19 cellular contexts compared by ENCODE assay signal in the genomic region with DNA sequence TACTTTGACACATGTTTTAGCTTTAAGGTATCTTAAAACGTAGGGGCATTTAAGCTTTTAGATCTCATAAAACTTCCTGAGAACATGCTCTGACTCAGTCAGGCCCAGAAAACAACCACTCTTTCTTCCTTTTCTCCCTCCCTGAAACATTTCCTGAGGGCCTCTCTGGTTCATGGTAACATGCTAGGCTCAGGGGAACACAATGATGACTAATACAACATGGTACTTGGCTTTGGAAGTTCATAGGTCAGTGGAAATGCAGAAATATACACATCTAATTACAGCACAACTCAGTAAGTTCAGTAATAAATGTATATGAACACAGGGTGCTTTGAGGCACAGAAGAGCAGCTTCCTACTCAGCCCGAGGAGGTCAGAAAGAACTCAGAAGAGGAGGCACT.
DNase-seq lines count a peak whose midpoint lies in the region; ATAC-seq, FAIRE-seq and TF ChIP-seq lines count a peak whose summit lies in the region.
"Had no signal": no experiment of that assay in that cellular context is flagged by ENCODE, and none has a peak within 500 bp of the region (broad histone marks: within the 10 kb centered on the region; RNA-seq: fewer than 3 reads in every experiment).

No MANE protein-coding gene starts in this region.

- peak overlapping the region; percentile 55 for H3K23ac ChIP-seq in H1 (ENCODE audit: insufficient read length)

- ATAC-seq in HG03342 (IDR thresholded peaks at IDR 0.05; ENCODE audit: unreplicated experiment) = no peak
- ATAC-seq in HG03159 (IDR thresholded peaks at IDR 0.05; ENCODE audit: unreplicated experiment) = no peak
- ATAC-seq: HepG2 had no signal

- WGBS in H1 (ENCODE audit: extremely low coverage in 1 of 2, insufficient coverage in 1 of 2, insufficient read length in 1 of 2, insufficient replicate concordance in 2 of 2, low coverage in 1 of 2, low lambda C conversion rate in 2 of 2, missing lambda C conversion rate in 1 of 2), 2 experiments = 88% methylated on average over 2 of the region's 2 CpGs; no CpG with 5 or more reads in 1 of the 2 experiments
- WGBS in adrenal gland, 4 donors = 45 to 64% (median 55%) methylated on average over 2 of the region's 2 CpGs

- no peaks in the 10 kb centered on the region for H3K79me1 ChIP-seq in H1 (ENCODE audit: low read depth, low read length)

- H3K27ac ChIP-seq in BLaER1 treated with 17β-estradiol and CSF1 and Interleukin-3, amounts not matched to agents 10 nM and 100 nM = no peak overlapping the region
- H3K27ac ChIP-seq in H1 (ENCODE audit: low read depth, low read length) = no peak overlapping the region
- no peak overlapping the region for H3K27ac ChIP-seq in adrenal gland
- H3K27ac ChIP-seq: C4-2B, PC-9 had no signal

- no peak overlapping the region for H2AK5ac ChIP-seq in H1 (ENCODE audit: low read depth, low read length)

- FAIRE-seq in H1 (lab: Jason Lieb, UNC) = no peak
- FAIRE-seq: A204.1, HepG2 had no signal

- no peak for TF ChIP-seq EP300 in H1 (IDR thresholded peaks at IDR 0.05; ENCODE audit: borderline replicate concordance in 1 of 2, low read depth in 2 of 2, low read length in 2 of 2)

- no peak overlapping the region for H4K5ac ChIP-seq in H1 (ENCODE audit: insufficient read length, low read depth, low read length)

- no peak for TF ChIP-seq POLR2A in H1 (IDR thresholded peaks at IDR 0.05; ENCODE audit: control extremely low read depth in 1 of 2, low read depth in 2 of 2, low read length in 2 of 2)
- no peak for TF ChIP-seq POLR2A in adrenal gland (IDR thresholded peaks at IDR 0.05)

- intact Hi-C loops in adrenal gland (cut with DNase I) = no loop called here

- no peak overlapping the region for H3K56ac ChIP-seq in H1 (replicated peaks; ENCODE audit: insufficient read length, low read depth, low read length)

- H2BK120ac ChIP-seq in H1 (replicated peaks; ENCODE audit: low read depth, low read length) = no peak overlapping the region

- peak overlapping the region; percentile 79 for H3K27ac Mint-ChIP-seq in neural crest cell (ENCODE audit: unreplicated experiment)

- no peak overlapping the region for H2AFZ ChIP-seq in H1 (ENCODE audit: low read length)
- H2AFZ ChIP-seq: PC-9 had no signal

- no peaks in the 10 kb centered on the region for H4K20me1 ChIP-seq in BLaER1 treated with 17β-estradiol and CSF1 and Interleukin-3, amounts not matched to agents 10 nM and 100 nM
- no peaks in the 10 kb centered on the region for H4K20me1 ChIP-seq in H1 (replicated peaks in 1 of 2; ENCODE audit: control insufficient read depth in 1 of 2, insufficient read depth in 2 of 2, low read length in 2 of 2)

- H3K27me3 ChIP-seq in BLaER1 treated with 17β-estradiol and CSF1 and Interleukin-3, amounts not matched to agents 10 nM and 100 nM = no peaks in the 10 kb centered on the region
- H3K27me3 ChIP-seq in H1 (replicated peaks in 1 of 4; ENCODE audit: control insufficient read depth in 3 of 4, extremely low read depth in 1 of 4, insufficient read depth in 3 of 4, low read length in 3 of 4) (no peaks in the 10 kb centered on the region), adrenal gland (no peaks in the 10 kb centered on the region)

- H3K9me3 ChIP-seq in BLaER1 treated with 17β-estradiol and CSF1 and Interleukin-3, amounts not matched to agents 10 nM and 100 nM (replicated peaks in 1 of 11) = no peaks in the 10 kb centered on the region
- no peaks in the 10 kb centered on the region for H3K9me3 ChIP-seq in H1 (ENCODE audit: insufficient read depth in 2 of 2, low read depth in 1 of 2, low read length in 1 of 2)
- H3K9me3 ChIP-seq in adrenal gland (replicated peaks in 1 of 3) = no peaks in the 10 kb centered on the region

- H3K36me3 ChIP-seq in BLaER1 treated with 17β-estradiol and CSF1 and Interleukin-3, amounts not matched to agents 10 nM and 100 nM = no peaks in the 10 kb centered on the region
- H3K36me3 ChIP-seq in H1 (ENCODE audit: control insufficient read depth in 2 of 4, insufficient read depth in 4 of 4, low read length in 3 of 4) = no peaks in the 10 kb centered on the region
- no peaks in the 10 kb centered on the region for H3K36me3 ChIP-seq in adrenal gland (replicated peaks in 1 of 2)

- H3K4me1 ChIP-seq in BLaER1 treated with 17β-estradiol and CSF1 and Interleukin-3, amounts not matched to agents 10 nM and 100 nM = peaks cover 6 to 19% (median 11%) of the 10 kb centered on the region in 10 experiments; a peak in 18 of 20 replicates
- H3K4me1 ChIP-seq in H1 (replicated peaks in 1 of 4; ENCODE audit: control insufficient read depth in 3 of 4, insufficient read depth in 4 of 4, low read length in 3 of 4) (peaks cover 0 to 6% (median 3%) of the 10 kb centered on the region in 4 experiments; a peak in 4 of 7 replicates), adrenal gland (replicated peaks in 1 of 2) (no peaks in the 10 kb centered on the region)

- no peak overlapping the region for H3K4ac ChIP-seq in H1 (replicated peaks; ENCODE audit: insufficient read length, low read depth, low read length)

- H2BK5ac ChIP-seq in H1 (ENCODE audit: low read depth, low read length) = no peak overlapping the region

- POLR2A ChIA-PET in H1 (lab: Charles Lee; ENCODE audit: partially characterized antibody) = no interaction called here

- H3K9me3 Mint-ChIP-seq in neural crest cell = peaks cover 16% of the 10 kb centered on the region

- no peaks in the 10 kb centered on the region for H3K79me2 ChIP-seq in H1 (ENCODE audit: control insufficient read depth in 1 of 2, insufficient read depth in 2 of 2, low read length in 2 of 2)

- CTCF ChIA-PET in H1 (lab: Charles Lee; ENCODE audit: partially characterized antibody) = interaction anchor here (1.4 kb wide), 1 partner anchor 21 kb away, joined by 5 read pairs; no protein-coding TSS in a partner anchor

- no peak overlapping the region for H2BK12ac ChIP-seq in H1 (ENCODE audit: low read depth, low read length)

- DNase-seq in H1 (ENCODE audit: low read depth in 1 of 2, low spot score in 2 of 2) = no peak
- no peak for DNase-seq in neural crest cell (ENCODE audit: low read depth, low spot score)
- no peak for DNase-seq in DMS 273 treated with DMSO at 0.1 percent for 48 hours (lab: John Stamatoyannopoulos, UW)
- DNase-seq in adrenal gland = no peak
- DNase-seq: DMS153, EL, HCEC 1CT, KG1, NCI-H1417 treated with DMSO at 0.1 percent for 48 hours, NCI-H2029, NCI-H774, PC-9 had no signal

- no peak overlapping the region for H2BK15ac ChIP-seq in H1 (ENCODE audit: low read length)

- peaks cover 5% of the 10 kb centered on the region for H3K36me3 Mint-ChIP-seq in neural crest cell (ENCODE audit: low read depth)

- no peaks in the 10 kb centered on the region for H3K27me3 Mint-ChIP-seq in neural crest cell (ENCODE audit: low read depth)

- no peak for TF ChIP-seq RAD21 in H1 (IDR thresholded peaks at IDR 0.05 in 1 of 2, conservative IDR thresholded peaks at IDR 0.05 in 1 of 2; ENCODE audit: low read depth in 2 of 2, low read length in 2 of 2)

- TF ChIP-seq CTCF in H1 (IDR thresholded peaks at IDR 0.05; ENCODE audit: control extremely low read depth in 1 of 3, insufficient read depth in 1 of 3, low read depth in 1 of 3, low read length in 3 of 3) = no peak
- no peak for TF ChIP-seq CTCF in neural crest cell (conservative IDR thresholded peaks at IDR 0.05)
- no peak for TF ChIP-seq CTCF in adrenal gland (IDR thresholded peaks at IDR 0.05)

- H4K91ac ChIP-seq in H1 (replicated peaks; ENCODE audit: insufficient read length, low read length) = no peak overlapping the region

- 0 out of 2 replicates have a peak overlapping the region, but pooled peaks have one; percentile 44 for H3K18ac ChIP-seq in H1 (ENCODE audit: extremely low read depth, low read length)

- peak overlapping the region; percentile 10 for H3K4me3 Mint-ChIP-seq in neural crest cell

- peak overlapping the region in 9 of 11 experiments; percentile 3 to 46 (median 27); a peak in 13 of 22 replicates for H3K4me2 ChIP-seq in BLaER1 treated with 17β-estradiol and CSF1 and Interleukin-3, amounts not matched to agents 10 nM and 100 nM
- H3K4me2 ChIP-seq in H1 (ENCODE audit: insufficient read depth in 1 of 2, low read depth in 2 of 2, low read length in 2 of 2) = no peak overlapping the region
- H3K4me2 ChIP-seq: PC-9 had no signal

- no peak overlapping the region for H4K8ac ChIP-seq in H1 (ENCODE audit: extremely low read depth, insufficient read depth, low read length)

- no peak overlapping the region for H3K4me3 ChIP-seq in BLaER1 treated with 17β-estradiol and CSF1 and Interleukin-3, amounts not matched to agents 10 nM and 100 nM
- H3K4me3 ChIP-seq in H1 (ENCODE audit: extremely low read depth in 1 of 4, insufficient read depth in 2 of 4, low read depth in 3 of 4, low read length in 4 of 4) = no peak overlapping the region
- H3K4me3 ChIP-seq in adrenal gland = no peak overlapping the region
- H3K4me3 ChIP-seq: PC-9 had no signal

- no peaks in the 10 kb centered on the region; the same call in 1 of the 2 replicates for H3K23me2 ChIP-seq in H1 (ENCODE audit: low read depth, low read length)

- no peak overlapping the region for H3K9ac ChIP-seq in BLaER1 treated with 17β-estradiol and CSF1 and Interleukin-3, amounts not matched to agents 10 nM and 100 nM
- H3K9ac ChIP-seq in H1 (replicated peaks in 1 of 4; ENCODE audit: extremely low read depth in 1 of 4, low read depth in 3 of 4, low read length in 3 of 4) = peak overlapping the region in 1 of 4 experiments; percentile 43; a peak in 1 of 7 replicates

- H3K4me1 Mint-ChIP-seq in neural crest cell = peaks cover 33% of the 10 kb centered on the region

- no peak overlapping the region for H2BK20ac ChIP-seq in H1 (ENCODE audit: low read length)

- H3K14ac ChIP-seq in H1 (ENCODE audit: insufficient read length) = no peak overlapping the region

TF ChIP-seq in PFSK-1, 5 proteins besides CTCF, POLR2A, EP300 and RAD21 (continues in another document):
- no peak for TF ChIP-seq TAF1 (IDR thresholded peaks at IDR 0.05; ENCODE audit: borderline replicate concordance, insufficient read depth, low read length)
- peak; percentile 15; the same call in 1 of the 2 replicates for TF ChIP-seq SIN3A (IDR thresholded peaks at IDR 0.05; ENCODE audit: borderline replicate concordance, insufficient read depth, low read length)
- TF ChIP-seq POLR2AphosphoS5 (IDR thresholded peaks at IDR 0.05; ENCODE audit: low read depth, low read length) = no peak

TF ChIP-seq in H1, 55 proteins besides CTCF, POLR2A, EP300 and RAD21 (continues in another document):
- TF ChIP-seq RNF2 (IDR thresholded peaks at IDR 0.05; ENCODE audit: borderline replicate concordance, low read depth, low read length, missing control alignments, poor library complexity, severe bottlenecking) = no peak
- TF ChIP-seq TBP (IDR thresholded peaks at IDR 0.05; ENCODE audit: low read depth, low read length) = no peak
- TF ChIP-seq GTF2F1 (IDR thresholded peaks at IDR 0.05; ENCODE audit: borderline replicate concordance, low read depth, low read length) = no peak
- TF ChIP-seq CEBPB (IDR thresholded peaks at IDR 0.05; ENCODE audit: low read depth, low read length) = no peak
- no peak for TF ChIP-seq SUZ12 (IDR thresholded peaks at IDR 0.05; ENCODE audit: low read length)
- no peak for TF ChIP-seq CHD1 (IDR thresholded peaks at IDR 0.05; ENCODE audit: low read depth, low read length)
- no peak for TF ChIP-seq EGR1 (IDR thresholded peaks at IDR 0.05; ENCODE audit: borderline replicate concordance, low read depth, low read length)
- TF ChIP-seq YY1 (IDR thresholded peaks at IDR 0.05; ENCODE audit: low read depth, low read length) = no peak
- no peak for TF ChIP-seq HDAC2 (IDR thresholded peaks at IDR 0.05; ENCODE audit: borderline replicate concordance in 1 of 2, low read depth in 2 of 2, low read length in 2 of 2)

Comparison
In these comparisons a context has a peak if more than half of its experiments do, and no peak if none do; other contexts are left out.
1. H3K4me2 ChIP-seq: peak in BLaER1 treated with 17β-estradiol and CSF1 and Interleukin-3, amounts not matched to agents 10 nM and 100 nM (9 of 11); none in H1 (0 of 2).